8 cellular contexts compared by ENCODE assay signal in the genomic region with DNA sequence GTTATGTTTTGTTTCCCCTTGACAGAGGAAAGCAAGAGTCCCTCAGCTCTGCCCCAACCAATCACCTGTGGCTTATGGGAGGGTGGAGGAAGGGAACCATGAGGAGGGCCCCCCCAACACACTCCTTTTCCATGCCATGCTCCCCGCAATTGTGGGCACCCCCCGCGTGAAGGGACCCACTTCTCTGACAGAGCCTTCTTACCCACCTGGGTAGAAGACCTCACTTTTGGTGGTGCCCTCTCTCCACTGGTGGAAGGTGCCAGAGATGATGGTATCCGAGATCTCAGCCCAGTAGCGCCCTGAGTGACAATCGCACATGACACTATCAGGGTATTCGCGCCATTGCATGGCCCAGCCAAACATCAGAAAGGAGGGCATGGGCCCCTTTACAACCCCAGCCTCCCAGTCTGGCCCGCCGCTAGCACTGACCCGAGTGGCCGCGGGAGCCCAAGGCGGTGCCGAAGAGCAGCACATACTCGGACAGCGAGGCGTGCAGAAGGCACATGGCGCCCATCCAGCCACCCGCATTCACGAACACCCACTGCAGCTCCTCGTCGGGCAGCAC. TPM values are rescaled to one million over a fixed set of nuclear protein-coding genes. Genes with fewer than 3 reads are reported as not detected.
A peak's percentile ranks its signal among the peaks of the same experiment; 100 is the strongest.
DNase-seq lines count a peak whose midpoint lies in the region; ATAC-seq, FAIRE-seq and TF ChIP-seq lines count a peak whose summit lies in the region.

No MANE protein-coding gene starts in this region.

- peak overlapping the region; percentile 66 to 95 (median 72) for H3K4me3 ChIP-seq in spleen

- WGBS in spleen, 5 donors, result 8 to 23% (median 12%) methylated on average over 5 to 23 of the region's 23 CpGs

- H3K27ac Mint-ChIP-seq in activated T-helper 17 cell treated with anti-CD3 and anti-CD28 coated beads, Interleukin-2, amount 50 U/mL, for 72 hours, result peak overlapping the region; percentile 98

- H3K27ac ChIP-seq in spleen, result peak overlapping the region; percentile 80 to 95 (median 90)

- no peak for TF ChIP-seq POLR2A in spleen (IDR thresholded peaks at IDR 0.05)

- peaks cover 0 to 13% (median 3%) of the 10 kb centered on the region in 6 donors for H3K36me3 ChIP-seq in spleen

- peak; percentile 45 for DNase-seq in COLO829 (ENCODE audit: low spot score)
- DNase-seq in hepatic stellate cell (ENCODE audit: low spot score), result peak; percentile 63
- DNase-seq in spleen, result no peak
- DNase-seq in NCI-H345 (lab: John Stamatoyannopoulos, UW), result no peak
- DNase-seq in activated gamma-delta T cell (lab: John Stamatoyannopoulos, UW), result no peak
- no peak for DNase-seq in GM19239 (ENCODE audit: insufficient read length, low spot score)

- no peaks in the 10 kb centered on the region for H3K27me3 ChIP-seq in spleen (replicated peaks in 1 of 7)

- peaks cover 17% of the 10 kb centered on the region for H3K4me1 Mint-ChIP-seq in activated T-helper 17 cell treated with anti-CD3 and anti-CD28 coated beads, Interleukin-2, amount 50 U/mL, for 72 hours

- H3K9me3 Mint-ChIP-seq in activated T-helper 17 cell treated with anti-CD3 and anti-CD28 coated beads, Interleukin-2, amount 50 U/mL, for 72 hours, result no peaks in the 10 kb centered on the region

- no peaks in the 10 kb centered on the region for H3K9me3 ChIP-seq in spleen

- H3K27me3 Mint-ChIP-seq in activated T-helper 17 cell treated with anti-CD3 and anti-CD28 coated beads, Interleukin-2, amount 50 U/mL, for 72 hours, result no peaks in the 10 kb centered on the region

- intact Hi-C loops in spleen (cut with DNase I; ENCODE audit: low total_unique reads), result no loop called here

- ATAC-seq in HG03045 (IDR thresholded peaks at IDR 0.05; ENCODE audit: unreplicated experiment), result peak; percentile 4
- ATAC-seq in activated T-helper 17 cell treated with anti-CD3 and anti-CD28 coated beads, Interleukin-2, amount 50 U/mL, for 72 hours (replicated peaks), result peak; percentile 28

- no peak for FAIRE-seq in GM19239 (lab: Jason Lieb, UNC)

- peaks cover 32% of the 10 kb centered on the region for H3K36me3 Mint-ChIP-seq in activated T-helper 17 cell treated with anti-CD3 and anti-CD28 coated beads, Interleukin-2, amount 50 U/mL, for 72 hours (ENCODE audit: low read depth)

- peaks cover 0 to 49% (median 37%) of the 10 kb centered on the region in 6 donors for H3K4me1 ChIP-seq in spleen

- peak overlapping the region; percentile 92 for H3K4me3 Mint-ChIP-seq in activated T-helper 17 cell treated with anti-CD3 and anti-CD28 coated beads, Interleukin-2, amount 50 U/mL, for 72 hours

- TF ChIP-seq CTCF in spleen (IDR thresholded peaks at IDR 0.05 in 8 of 11, conservative IDR thresholded peaks at IDR 0.05 in 3 of 11), result no peak

RNA-seq across cellular contexts. Expression of a gene that starts 0.7 kb away (rescaled TPM):
- total RNA-seq in activated T-helper 17 cell treated with anti-CD3 and anti-CD28 coated beads, Interleukin-2, amount 50 U/mL, for 72 hours, result 10 to 100 TPM; 42.6 to 75.3 TPM
- 10 to 100 TPM; 24.1 to 39.7 (median 28.4) TPM for total RNA-seq in spleen
- polyA plus RNA-seq in spleen, result 10 to 100 TPM; 19.4 to 31.1 (median 24.4) TPM

RNA-seq across cellular contexts. Expression of a gene that starts 8.0 kb away (rescaled TPM):
- under 1 TPM; 0.17 to 0.42 TPM for total RNA-seq in activated T-helper 17 cell treated with anti-CD3 and anti-CD28 coated beads, Interleukin-2, amount 50 U/mL, for 72 hours
- not detected for total RNA-seq in spleen
- not detected for polyA plus RNA-seq in spleen

RNA-seq across cellular contexts. Expression of a gene that starts 9.6 kb away (rescaled TPM):
- total RNA-seq in activated T-helper 17 cell treated with anti-CD3 and anti-CD28 coated beads, Interleukin-2, amount 50 U/mL, for 72 hours, result 10 to 100 TPM; 48.3 to 66.7 TPM
- 100 to 1,000 TPM in 1 of 7 donors, 10 to 100 TPM in 6; 56.6 to 101 (median 78.9) TPM for total RNA-seq in spleen
- 10 to 100 TPM; 32.1 to 74.4 (median 55.1) TPM for polyA plus RNA-seq in spleen

RNA-seq across cellular contexts. Expression of a gene that starts 15.1 kb away (rescaled TPM):
- total RNA-seq in activated T-helper 17 cell treated with anti-CD3 and anti-CD28 coated beads, Interleukin-2, amount 50 U/mL, for 72 hours, result 10 to 100 TPM; 30.4 to 48.9 TPM
- total RNA-seq in spleen, result 10 to 100 TPM; 23.3 to 43.9 (median 30.7) TPM
- 10 to 100 TPM; 16.3 to 37.7 (median 25.1) TPM for polyA plus RNA-seq in spleen

RNA-seq across cellular contexts. Expression of a gene that starts 16.6 kb away (rescaled TPM):
- 10 to 100 TPM; 78.4 to 96.4 TPM for total RNA-seq in activated T-helper 17 cell treated with anti-CD3 and anti-CD28 coated beads, Interleukin-2, amount 50 U/mL, for 72 hours
- total RNA-seq in spleen, result 10 to 100 TPM; 43.8 to 64.1 (median 52.1) TPM
- polyA plus RNA-seq in spleen, result 10 to 100 TPM; 59.3 to 79.8 (median 75.9) TPM

Comparison
In these comparisons a context has a peak if more than half of its experiments do, and no peak if none do; other contexts are left out.
1. DNase-seq: peak in COLO829 (single experiment) and hepatic stellate cell (single experiment); none in spleen (single experiment), NCI-H345 (single experiment), activated gamma-delta T cell (single experiment) and GM19239 (single experiment).